Comparison of ENCODE assay signal across 8 cellular contexts in genomic region chr1:112674440-112674985, GRCh38. TPM values are rescaled to one million over a fixed set of nuclear protein-coding genes. Genes with fewer than 3 reads are reported as not detected.
DNase-seq lines count a peak whose midpoint lies in the region; ATAC-seq and TF ChIP-seq lines count a peak whose summit lies in the region.

MOV10 (plus strand) TSS chr1:112674659; CDS start chr1:112674913, 254 bp downstream.

- TF ChIP-seq POLR2A in spleen (IDR thresholded peaks at IDR 0.05): no peak

- H3K36me3 ChIP-seq in WERI-Rb-1 (peaks cover 12% of the 10 kb centered on the region), spleen (peaks cover 0 to 32% (median 25%) of the 10 kb centered on the region in 6 donors)

- TF ChIP-seq CTCF in GM13977 (IDR thresholded peaks at IDR 0.05; ENCODE audit: extremely low read depth, insufficient read depth, missing control alignments) (no peak), WERI-Rb-1 (IDR thresholded peaks at IDR 0.05; ENCODE audit: low read depth, low read length) (no peak), cardiac fibroblast (IDR thresholded peaks at IDR 0.05; ENCODE audit: low read depth, low read length) (no peak), spleen (IDR thresholded peaks at IDR 0.05 in 8 of 11, conservative IDR thresholded peaks at IDR 0.05 in 3 of 11) (peak in 1 of 11 experiments; percentile 13)

- H3K4me3 ChIP-seq in WERI-Rb-1 (ENCODE audit: low read depth, low read length): peak within 1 kb of the TSS; percentile 92
- peak within 1 kb of the TSS; percentile 58 to 73 for H3K4me3 ChIP-seq in cardiac fibroblast (replicated peaks in 1 of 2; ENCODE audit: low read depth in 2 of 2, low read length in 2 of 2)
- peak within 1 kb of the TSS; percentile 73 to 95 (median 80) for H3K4me3 ChIP-seq in spleen

- peak; percentile 79 for DNase-seq in GM13977 (ENCODE audit: low spot score)
- DNase-seq in NCI-H2107 (lab: John Stamatoyannopoulos, UW): peak; percentile 35
- peak; percentile 80 for DNase-seq in WERI-Rb-1
- DNase-seq in cardiac fibroblast (ENCODE audit: low read depth in 2 of 2): peak; percentile 80 to 82
- DNase-seq in iris pigment epithelial cell (ENCODE audit: low read depth): peak; percentile 79
- peak; percentile 92 for DNase-seq in spleen

- intact Hi-C loops in spleen (cut with DNase I; ENCODE audit: low total_unique reads): loop anchor here (10.0 kb wide), 1 partner anchor 50 kb away; no protein-coding TSS in a partner anchor

- H3K27ac ChIP-seq in WERI-Rb-1 (peak within 1 kb of the TSS; percentile 90), spleen (peak within 1 kb of the TSS; percentile 79 to 94 (median 92))

- ATAC-seq in HG02943 (IDR thresholded peaks at IDR 0.05; ENCODE audit: low read depth, unreplicated experiment) (peak; percentile 62), GM18870 (IDR thresholded peaks at IDR 0.05; ENCODE audit: unreplicated experiment) (no peak)

- H3K4me1 ChIP-seq in spleen: peaks cover 18 to 60% (median 42%) of the 10 kb centered on the region in 6 donors

- 0 to 1% (median 1%) methylated on average over 26 to 30 of the region's 30 CpGs for WGBS in spleen, 5 donors

- H3K27me3 ChIP-seq in WERI-Rb-1 (ENCODE audit: insufficient read depth, low read depth, severe bottlenecking) (no peaks in the 10 kb centered on the region), spleen (replicated peaks in 1 of 7) (no peaks in the 10 kb centered on the region)

- in situ Hi-C loops in GM13977 (cut with MboI; ENCODE audit: low pct_unique_long_range_greater_than_20kb, low sequenced_read_pairs, unreplicated experiment): no loop called here

- H3K9me3 ChIP-seq in WERI-Rb-1 (ENCODE audit: severe bottlenecking): no peaks in the 10 kb centered on the region
- H3K9me3 ChIP-seq in spleen: no peaks in the 10 kb centered on the region

RNA-seq across cellular contexts. Expression of gene MOV10, which starts in this region (rescaled TPM):
- total RNA-seq in spleen: 10 to 100 TPM; 45.5 to 92.3 (median 60.2) TPM
- polyA plus RNA-seq in spleen: 10 to 100 TPM; 23.5 to 62.5 (median 50.8) TPM

Comparison
In these comparisons a context has a peak if more than half of its experiments do, and no peak if none do; other contexts are left out.
1. DNase-seq: peak in every context shown above with its lines; median percentile 92 in spleen; 81 in cardiac fibroblast; 80 in WERI-Rb-1; 79 in GM13977; 79 in iris pigment epithelial cell; 35 in NCI-H2107.